ENCODE assay signal across 9 cellular contexts in the genomic region with DNA sequence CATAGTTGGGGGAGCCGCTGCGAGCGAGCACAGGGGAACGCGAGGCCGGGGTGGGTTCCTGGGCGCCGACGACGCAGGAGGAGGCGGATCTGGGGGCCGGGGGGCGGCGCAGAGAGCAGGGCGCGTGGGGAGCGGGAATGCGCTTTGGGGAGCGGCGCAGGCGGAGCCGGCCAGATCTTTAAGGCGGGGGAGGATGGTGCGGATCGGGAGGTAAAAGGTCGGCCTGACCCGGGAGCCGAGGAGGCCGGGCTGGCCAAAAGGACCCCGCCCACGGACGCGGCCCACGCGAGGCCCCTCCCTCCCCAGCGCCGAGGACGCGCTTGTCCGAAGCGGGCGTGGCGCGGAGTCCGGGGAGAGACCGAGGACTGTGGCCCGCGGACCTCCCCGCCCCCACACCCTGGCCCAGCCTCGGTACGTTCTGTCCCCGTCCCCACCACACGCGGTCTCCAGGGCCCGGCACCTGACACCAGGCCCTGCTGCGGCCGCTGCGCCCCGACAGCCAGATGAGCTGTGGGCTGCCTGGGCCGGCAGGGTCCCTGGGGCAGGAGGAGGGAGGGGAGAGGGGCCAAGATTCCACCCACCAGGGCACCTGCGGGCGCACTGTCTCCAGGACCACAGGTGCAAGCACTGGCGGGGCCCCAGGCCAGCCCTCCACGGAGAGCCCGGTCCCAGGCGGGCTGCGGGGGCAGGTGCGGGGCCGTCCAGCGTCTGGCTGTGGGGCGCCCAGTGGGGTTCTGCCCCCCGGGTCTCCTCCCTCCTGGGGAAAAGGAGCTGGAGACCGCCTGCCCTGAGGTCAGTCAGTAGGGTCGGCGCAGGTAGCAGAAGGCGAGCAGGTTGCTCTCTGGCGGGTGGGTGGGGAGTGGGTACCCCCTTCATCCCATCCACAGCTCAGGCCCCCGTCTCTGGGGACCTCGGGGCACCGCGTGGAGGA. TPM values are rescaled to one million over a fixed set of nuclear protein-coding genes. Genes with fewer than 3 reads are reported as not detected.
DNase-seq lines count a peak whose midpoint lies in the region; ATAC-seq and TF ChIP-seq lines count a peak whose summit lies in the region.
"Had no signal": no experiment of that assay in that cellular context is flagged by ENCODE, and none has a peak within 500 bp of the region (broad histone marks: within the 10 kb centered on the region; RNA-seq: fewer than 3 reads in every experiment).

No MANE protein-coding gene starts in this region.

- peak overlapping the region in 6 of 7 donors; percentile 63 to 98 (median 95) for H3K27ac Mint-ChIP-seq in CD4-positive, alpha-beta memory T cell
- peak overlapping the region; percentile 92 to 98 for H3K27ac Mint-ChIP-seq in stimulated activated naive CD8-positive, alpha-beta T cell treated with anti-CD3 and anti-CD28 coated beads, Interleukin-15, amount 100 ng/mL, for 72 hours

- POLR2A ChIA-PET in CD4-positive, alpha-beta memory T cell (lab: Charles Lee; ENCODE audit: partially characterized antibody), result interaction anchor here (0.6 to 4.9 kb wide), 8 partner anchors 10 to 46 kb away, joined by 3 to 90 read pairs (median 4); a partner anchor contains a TSS

- CTCF ChIA-PET in CD4-positive, alpha-beta memory T cell (lab: Charles Lee; ENCODE audit: partially characterized antibody), result interaction anchor here (1.0 to 2.2 kb wide), 3 partner anchors 10 to 12 kb away, joined by 3 to 5 read pairs (median 3); a partner anchor contains a TSS

- H3K9me3 ChIP-seq in CD4-positive, alpha-beta memory T cell (ENCODE audit: control insufficient read depth in 1 of 2, low read length in 2 of 2), result no peaks in the 10 kb centered on the region
- H3K9me3 ChIP-seq in mucosa of rectum (ENCODE audit: control insufficient read depth in 2 of 2, low read length in 2 of 2), result no peaks in the 10 kb centered on the region

- H3K9me3 Mint-ChIP-seq in CD4-positive, alpha-beta memory T cell, result peaks cover 0 to 4% (median 0%) of the 10 kb centered on the region in 8 donors
- peaks cover 7 to 8% of the 10 kb centered on the region in 2 donors for H3K9me3 Mint-ChIP-seq in stimulated activated naive CD8-positive, alpha-beta T cell treated with anti-CD3 and anti-CD28 coated beads, Interleukin-15, amount 100 ng/mL, for 72 hours

- H3K27me3 ChIP-seq in CD4-positive, alpha-beta memory T cell (ENCODE audit: insufficient read depth, low read length), result no peaks in the 10 kb centered on the region
- H3K27me3 ChIP-seq in mucosa of rectum (ENCODE audit: control insufficient read depth in 2 of 2, insufficient read depth in 2 of 2, low read length in 2 of 2), result no peaks in the 10 kb centered on the region

- H3K4me3 ChIP-seq in CD4-positive, alpha-beta memory T cell (ENCODE audit: low read length in 2 of 2), result peak overlapping the region in 1 of 2 donors; percentile 49
- H3K4me3 ChIP-seq in epithelial cell of proximal tubule (ENCODE audit: low read depth, low read length) (peak overlapping the region; percentile 59), mucosa of rectum (ENCODE audit: low read length in 2 of 2) (peak overlapping the region; percentile 50 to 57)

- peaks cover 0 to 5% of the 10 kb centered on the region in 2 donors for H3K36me3 Mint-ChIP-seq in CD4-positive, alpha-beta memory T cell

- peak overlapping the region; percentile 77 to 83 (median 80) for H3K4me3 Mint-ChIP-seq in CD4-positive, alpha-beta memory T cell
- peak overlapping the region; percentile 83 to 84 for H3K4me3 Mint-ChIP-seq in stimulated activated naive CD8-positive, alpha-beta T cell treated with anti-CD3 and anti-CD28 coated beads, Interleukin-15, amount 100 ng/mL, for 72 hours

- peak overlapping the region; percentile 41 to 76 for H3K9ac ChIP-seq in mucosa of rectum (ENCODE audit: low read depth in 1 of 2, low read length in 2 of 2)

- peaks cover 40% of the 10 kb centered on the region for H3K4me1 ChIP-seq in CD4-positive, alpha-beta memory T cell (ENCODE audit: insufficient read depth, low read length)
- H3K4me1 ChIP-seq in mucosa of rectum (ENCODE audit: control insufficient read depth in 2 of 2, insufficient read depth in 2 of 2, low read length in 2 of 2), result peaks cover 25 to 26% of the 10 kb centered on the region in 2 donors

- TF ChIP-seq CTCF in epithelial cell of proximal tubule (conservative IDR thresholded peaks at IDR 0.05; ENCODE audit: low read depth, low read length), result no peak

- H3K27me3 Mint-ChIP-seq in CD4-positive, alpha-beta memory T cell, result peaks cover 0 to 4% of the 10 kb centered on the region in 2 donors
- H3K27me3 Mint-ChIP-seq in stimulated activated naive CD8-positive, alpha-beta T cell treated with anti-CD3 and anti-CD28 coated beads, Interleukin-15, amount 100 ng/mL, for 72 hours, result no peaks in the 10 kb centered on the region

- DNase-seq in CD4-positive, alpha-beta memory T cell, result peak in 2 of 5 donors; percentile 18 to 52
- DNase-seq in HUDEP-2 (lab: John Stamatoyannopoulos, UW; ENCODE audit: unreplicated experiment in 76 of 76) (peak in 62 of 76 experiments; percentile 23 to 85 (median 64)), epithelial cell of proximal tubule (ENCODE audit: low read depth) (no peak)
- peak; percentile 79 to 83 for DNase-seq in activated CD4-positive, alpha-beta T cell treated with anti-CD3 and anti-CD28 coated beads, Interleukin-2, amount 50 U/mL, for 48 hours
- DNase-seq in stimulated activated naive CD8-positive, alpha-beta T cell treated with anti-CD3 and anti-CD28 coated beads, Interleukin-15, amount 100 ng/mL, for 72 hours, result peak; percentile 49 to 50

- ATAC-seq in GM19467 (IDR thresholded peaks at IDR 0.05; ENCODE audit: unreplicated experiment), result peak; percentile 14
- ATAC-seq in stimulated activated naive CD8-positive, alpha-beta T cell treated with anti-CD3 and anti-CD28 coated beads, Interleukin-15, amount 100 ng/mL, for 72 hours, result peak; percentile 61
- ATAC-seq in GM18858 (IDR thresholded peaks at IDR 0.05; ENCODE audit: unreplicated experiment), result no peak

- H3K4me1 Mint-ChIP-seq in CD4-positive, alpha-beta memory T cell, result peaks cover 17 to 36% (median 19%) of the 10 kb centered on the region in 4 donors
- peaks cover 49% of the 10 kb centered on the region for H3K4me1 Mint-ChIP-seq in stimulated activated naive CD8-positive, alpha-beta T cell treated with anti-CD3 and anti-CD28 coated beads, Interleukin-15, amount 100 ng/mL, for 72 hours

- intact Hi-C loops in CD4-positive, alpha-beta memory T cell (cut with micrococcal nuclease), result loop anchor here (2.0 kb wide), 1 partner anchor 35 kb away; no protein-coding TSS in a partner anchor

- peak overlapping the region; percentile 56 for H3K27ac ChIP-seq in CD4-positive, alpha-beta memory T cell (ENCODE audit: low read depth, low read length)
- peak overlapping the region; percentile 81 to 90 for H3K27ac ChIP-seq in mucosa of rectum (ENCODE audit: low read depth in 2 of 2, low read length in 2 of 2)

- H3K36me3 ChIP-seq in CD4-positive, alpha-beta memory T cell (ENCODE audit: insufficient read depth, low read length), result no peaks in the 10 kb centered on the region
- H3K36me3 ChIP-seq in mucosa of rectum (ENCODE audit: control insufficient read depth in 2 of 2, insufficient read depth in 2 of 2, low read length in 2 of 2), result no peaks in the 10 kb centered on the region

RNA-seq across cellular contexts. Expression of a gene that starts 10.9 kb away (rescaled TPM):
- 10 to 100 TPM; 58.8 to 62.3 TPM for total RNA-seq in CD4-positive, alpha-beta memory T cell
- polyA plus RNA-seq in CD4-positive, alpha-beta memory T cell, result 10 to 100 TPM; 48.1 to 49.7 TPM
- total RNA-seq in epithelial cell of proximal tubule, result 37.5 and 49.3 TPM in 2 replicates

RNA-seq across cellular contexts. Expression of a gene that starts 41.1 kb away (rescaled TPM):
- not detected for total RNA-seq in CD4-positive, alpha-beta memory T cell
- not detected for polyA plus RNA-seq in CD4-positive, alpha-beta memory T cell
- not detected in 2 replicates for total RNA-seq in epithelial cell of proximal tubule
- total RNA-seq: T-helper 1 cell treated with Interleukin-12 subunit alpha and Interleukin-12 subunit beta and Interleukin-4 antibody, amounts not matched to agents 30 ng/mL and 1 ng/mL, for 36 hours had no signal

RNA-seq across cellular contexts. Expression of a gene that starts 53.1 kb away (rescaled TPM):
- total RNA-seq in CD4-positive, alpha-beta memory T cell, result 10 to 100 TPM; 36.0 to 36.2 TPM
- polyA plus RNA-seq in CD4-positive, alpha-beta memory T cell, result 10 to 100 TPM; 40.2 to 46.1 TPM
- total RNA-seq in epithelial cell of proximal tubule, result 48.8 and 54.1 TPM in 2 replicates

RNA-seq across cellular contexts. Expression of a gene that starts 53.3 kb away (rescaled TPM):
- total RNA-seq in CD4-positive, alpha-beta memory T cell, result 10 to 100 TPM; 19.6 to 27.2 TPM
- polyA plus RNA-seq in CD4-positive, alpha-beta memory T cell, result 10 to 100 TPM; 16.9 to 19.0 TPM
- 16.4 and 24.5 TPM in 2 replicates for total RNA-seq in epithelial cell of proximal tubule
